ENCODE assay signal across 20 cellular contexts in the genomic region with DNA sequence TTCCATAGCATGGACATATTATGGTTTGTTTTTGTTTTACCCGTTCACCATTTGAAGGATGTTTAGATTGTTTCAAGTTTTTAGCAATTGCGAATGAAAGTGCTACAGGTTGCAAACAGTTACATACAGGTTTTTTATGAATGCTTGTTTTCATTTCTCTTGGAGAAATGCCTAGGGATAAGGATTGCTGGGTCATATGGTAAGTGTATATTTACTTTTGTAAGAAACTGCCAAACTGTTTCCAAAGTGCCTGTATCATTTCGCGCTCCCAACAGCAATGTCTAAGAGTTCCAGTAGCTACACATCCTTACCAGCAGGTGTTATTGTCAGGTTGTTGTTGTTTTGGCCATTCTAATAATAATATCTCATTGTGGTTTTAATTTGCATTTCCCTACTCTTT.
DNase-seq lines count a peak whose midpoint lies in the region; ATAC-seq and TF ChIP-seq lines count a peak whose summit lies in the region.
"Had no signal": no experiment of that assay in that cellular context is flagged by ENCODE, and none has a peak within 500 bp of the region (broad histone marks: within the 10 kb centered on the region; RNA-seq: fewer than 3 reads in every experiment).

No MANE protein-coding gene starts in this region.

- H3K4me1 Mint-ChIP-seq in endothelial cell (ENCODE audit: unreplicated experiment) = peaks cover 16% of the 10 kb centered on the region
- peaks cover 27% of the 10 kb centered on the region for H3K4me1 Mint-ChIP-seq in nephron progenitor cell
- no peaks in the 10 kb centered on the region for H3K4me1 Mint-ChIP-seq in activated naive CD8-positive, alpha-beta T cell treated with anti-CD3 and anti-CD28 coated beads, Interleukin-2, amount 50 U/mL, for 24 hours
- H3K4me1 Mint-ChIP-seq: CD4-positive, alpha-beta memory T cell had no signal

- H3K27ac ChIP-seq in HEK293 (ENCODE audit: extremely low read depth, low read depth, low read length) = no peak overlapping the region
- H3K27ac ChIP-seq in temporal lobe (ENCODE audit: low read depth, low read length) = peak overlapping the region; percentile 6

- peak overlapping the region; percentile 20 for H3K27ac Mint-ChIP-seq in endothelial cell (ENCODE audit: unreplicated experiment)
- peak overlapping the region; percentile 21 for H3K27ac Mint-ChIP-seq in nephron progenitor cell
- H3K27ac Mint-ChIP-seq in activated naive CD8-positive, alpha-beta T cell treated with anti-CD3 and anti-CD28 coated beads, Interleukin-2, amount 50 U/mL, for 24 hours = no peak overlapping the region
- H3K27ac Mint-ChIP-seq: CD4-positive, alpha-beta memory T cell; GM23338; HFFc6 had no signal

- no peak for ATAC-seq in activated naive CD8-positive, alpha-beta T cell treated with anti-CD3 and anti-CD28 coated beads, Interleukin-2, amount 50 U/mL, for 24 hours
- no peak for ATAC-seq in GM18858 (IDR thresholded peaks at IDR 0.05; ENCODE audit: unreplicated experiment)
- ATAC-seq: GM12878, GM23338, HCT116 had no signal

- POLR2A ChIA-PET in HEK293 (lab: Yijun Ruan, JAX) = no interaction called here

- DNase-seq in endothelial cell (ENCODE audit: low spot score) (no peak), nephron progenitor cell (no peak), GM13976 (ENCODE audit: low spot score) (no peak), NCI-H2227 treated with DMSO at 0.1 percent for 48 hours (lab: John Stamatoyannopoulos, UW) (no peak)
- no peak for DNase-seq in activated naive CD8-positive, alpha-beta T cell treated with anti-CD3 and anti-CD28 coated beads, Interleukin-2, amount 50 U/mL, for 24 hours
- DNase-seq: C1 segment of cervical spinal cord; Caco-2; CD4-positive, alpha-beta memory T cell; DMS 273 treated with DMSO at 0.1 percent for 48 hours; DMS79; EL; GDM1; H9; HFFc6 had no signal

- H3K36me3 Mint-ChIP-seq in endothelial cell (ENCODE audit: low read depth, unreplicated experiment) (peaks cover 5% of the 10 kb centered on the region), nephron progenitor cell (ENCODE audit: low read depth) (peaks cover 57% of the 10 kb centered on the region)
- H3K36me3 Mint-ChIP-seq in activated naive CD8-positive, alpha-beta T cell treated with anti-CD3 and anti-CD28 coated beads, Interleukin-2, amount 50 U/mL, for 24 hours (ENCODE audit: low read depth) = peaks cover 5% of the 10 kb centered on the region

- in situ Hi-C loops in GM13976 (cut with MboI; ENCODE audit: low sequenced_read_pairs, unreplicated experiment) = no loop called here

- CTCF ChIA-PET in HEK293 (lab: Yijun Ruan, JAX) = interaction anchor here (2.3 kb wide), 1 partner anchor 9 kb away, joined by 10 read pairs; no protein-coding TSS in a partner anchor

- H3K4me3 ChIP-seq in HEK293 (ENCODE audit: low read depth, low read length) = no peak overlapping the region
- H3K4me3 ChIP-seq: GM12878, GM23338 had no signal

- no peaks in the 10 kb centered on the region for H3K9me3 Mint-ChIP-seq in endothelial cell (ENCODE audit: unreplicated experiment)
- peaks cover 13% of the 10 kb centered on the region for H3K9me3 Mint-ChIP-seq in nephron progenitor cell
- no peaks in the 10 kb centered on the region for H3K9me3 Mint-ChIP-seq in activated naive CD8-positive, alpha-beta T cell treated with anti-CD3 and anti-CD28 coated beads, Interleukin-2, amount 50 U/mL, for 24 hours
- H3K9me3 Mint-ChIP-seq: GM23338, H9, HFFc6 had no signal

- no peak overlapping the region for H3K4me3 Mint-ChIP-seq in endothelial cell (ENCODE audit: unreplicated experiment)
- H3K4me3 Mint-ChIP-seq in nephron progenitor cell = no peak overlapping the region
- no peak overlapping the region for H3K4me3 Mint-ChIP-seq in activated naive CD8-positive, alpha-beta T cell treated with anti-CD3 and anti-CD28 coated beads, Interleukin-2, amount 50 U/mL, for 24 hours
- H3K4me3 Mint-ChIP-seq: CD4-positive, alpha-beta memory T cell; GM23338; H9; HFFc6 had no signal

- H3K36me3 ChIP-seq in HEK293 (ENCODE audit: control insufficient read depth in 2 of 2, insufficient read depth in 1 of 2, low read length in 2 of 2) = peaks cover 13 to 18% of the 10 kb centered on the region in 2 experiments

- no peaks in the 10 kb centered on the region for H3K9me3 ChIP-seq in HEK293 (ENCODE audit: control insufficient read depth, insufficient read depth, low read depth, low read length)
- H3K9me3 ChIP-seq: Caco-2 had no signal

- H3K4me1 ChIP-seq in HEK293 (ENCODE audit: control insufficient read depth, insufficient read depth, low read length) = no peaks in the 10 kb centered on the region
- H3K4me1 ChIP-seq: Caco-2 had no signal

- TF ChIP-seq CTCF in HEK293 (tag by site-specific recombination; IDR thresholded peaks at IDR 0.05) (no peak), endothelial cell (IDR thresholded peaks at IDR 0.05; ENCODE audit: unreplicated experiment) (no peak), nephron progenitor cell (IDR thresholded peaks at IDR 0.05) (no peak), GM13976 (IDR thresholded peaks at IDR 0.05; ENCODE audit: borderline replicate concordance, control extremely low read depth, extremely low read depth, insufficient read depth, missing control alignments) (no peak)

- H3K27me3 Mint-ChIP-seq in endothelial cell (ENCODE audit: unreplicated experiment) (peaks cover 6% of the 10 kb centered on the region), nephron progenitor cell (ENCODE audit: low read depth, poor library complexity) (peaks cover 3% of the 10 kb centered on the region)
- no peaks in the 10 kb centered on the region for H3K27me3 Mint-ChIP-seq in activated naive CD8-positive, alpha-beta T cell treated with anti-CD3 and anti-CD28 coated beads, Interleukin-2, amount 50 U/mL, for 24 hours
- H3K27me3 Mint-ChIP-seq: CD4-positive, alpha-beta memory T cell had no signal

TF ChIP-seq in HEK293, 187 proteins besides CTCF, POLR2A, EP300 and RAD21:
- TF ChIP-seq KLF16 (tag by site-specific recombination; IDR thresholded peaks at IDR 0.05) = no peak
- TF ChIP-seq ZXDB (tag by site-specific recombination; IDR thresholded peaks at IDR 0.05) = no peak
- no peak for TF ChIP-seq ZNF777 (tag by site-specific recombination; IDR thresholded peaks at IDR 0.05; ENCODE audit: borderline replicate concordance)
- TF ChIP-seq PRDM6 (tag by site-specific recombination; IDR thresholded peaks at IDR 0.05) = 0 out of 2 replicates have a peak, but pooled peaks have one; percentile 24
